In the genomic region with DNA sequence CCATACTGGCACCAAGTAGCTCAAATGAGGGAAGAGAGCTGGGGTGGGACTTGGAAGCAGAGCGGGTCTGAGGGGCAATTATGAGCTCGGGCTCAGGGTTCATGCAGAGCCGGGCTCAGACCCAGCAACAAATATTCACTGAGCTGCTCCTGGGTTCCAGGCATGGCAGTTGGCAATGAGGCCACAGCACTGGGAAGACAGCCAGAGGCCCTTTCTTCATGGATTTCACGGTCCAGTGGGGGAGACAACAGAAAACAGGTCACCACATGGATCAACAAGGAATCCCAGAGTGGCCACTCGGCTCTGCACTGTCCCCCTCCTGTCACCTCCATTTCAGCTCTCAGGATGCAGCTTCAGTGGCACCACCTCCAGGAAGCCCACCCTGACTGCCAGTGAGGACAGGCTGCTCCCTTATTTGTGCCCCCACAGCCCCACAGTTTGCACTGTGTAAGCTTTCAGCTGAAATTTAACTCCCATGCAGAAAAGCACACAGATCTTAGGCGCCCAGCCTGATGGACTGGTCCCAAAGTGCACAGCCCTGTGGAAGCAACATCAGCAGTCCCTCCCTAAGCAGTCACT, we compare ENCODE assay signal across 1 cellular context.
TF ChIP-seq lines count a peak whose summit lies in the region.

No MANE protein-coding gene starts in this region.

TF ChIP-seq in H1, 55 proteins besides CTCF, POLR2A, EP300 and RAD21 (continued from another document):
- TF ChIP-seq RNF2 (IDR thresholded peaks at IDR 0.05; ENCODE audit: borderline replicate concordance, low read depth, low read length, missing control alignments, poor library complexity, severe bottlenecking) (no peak), TEAD4 (IDR thresholded peaks at IDR 0.05; ENCODE audit: low read depth, low read length) (no peak), BCL11A (IDR thresholded peaks at IDR 0.05; ENCODE audit: low read depth in 2 of 2, low read length in 2 of 2) (no peak), SP4 (IDR thresholded peaks at IDR 0.05; ENCODE audit: low read length) (no peak), CEBPB (IDR thresholded peaks at IDR 0.05; ENCODE audit: low read depth, low read length) (no peak), POLR2AphosphoS5 (IDR thresholded peaks at IDR 0.05; ENCODE audit: low read depth, low read length) (no peak), SIRT6 (IDR thresholded peaks at IDR 0.05; ENCODE audit: low read length) (no peak), JUND (IDR thresholded peaks at IDR 0.05; ENCODE audit: low read length) (no peak), ASH2L (IDR thresholded peaks at IDR 0.05; ENCODE audit: low read length) (no peak), JUN (IDR thresholded peaks at IDR 0.05; ENCODE audit: low read depth, low read length) (no peak)
- TF ChIP-seq, protein P1, sequence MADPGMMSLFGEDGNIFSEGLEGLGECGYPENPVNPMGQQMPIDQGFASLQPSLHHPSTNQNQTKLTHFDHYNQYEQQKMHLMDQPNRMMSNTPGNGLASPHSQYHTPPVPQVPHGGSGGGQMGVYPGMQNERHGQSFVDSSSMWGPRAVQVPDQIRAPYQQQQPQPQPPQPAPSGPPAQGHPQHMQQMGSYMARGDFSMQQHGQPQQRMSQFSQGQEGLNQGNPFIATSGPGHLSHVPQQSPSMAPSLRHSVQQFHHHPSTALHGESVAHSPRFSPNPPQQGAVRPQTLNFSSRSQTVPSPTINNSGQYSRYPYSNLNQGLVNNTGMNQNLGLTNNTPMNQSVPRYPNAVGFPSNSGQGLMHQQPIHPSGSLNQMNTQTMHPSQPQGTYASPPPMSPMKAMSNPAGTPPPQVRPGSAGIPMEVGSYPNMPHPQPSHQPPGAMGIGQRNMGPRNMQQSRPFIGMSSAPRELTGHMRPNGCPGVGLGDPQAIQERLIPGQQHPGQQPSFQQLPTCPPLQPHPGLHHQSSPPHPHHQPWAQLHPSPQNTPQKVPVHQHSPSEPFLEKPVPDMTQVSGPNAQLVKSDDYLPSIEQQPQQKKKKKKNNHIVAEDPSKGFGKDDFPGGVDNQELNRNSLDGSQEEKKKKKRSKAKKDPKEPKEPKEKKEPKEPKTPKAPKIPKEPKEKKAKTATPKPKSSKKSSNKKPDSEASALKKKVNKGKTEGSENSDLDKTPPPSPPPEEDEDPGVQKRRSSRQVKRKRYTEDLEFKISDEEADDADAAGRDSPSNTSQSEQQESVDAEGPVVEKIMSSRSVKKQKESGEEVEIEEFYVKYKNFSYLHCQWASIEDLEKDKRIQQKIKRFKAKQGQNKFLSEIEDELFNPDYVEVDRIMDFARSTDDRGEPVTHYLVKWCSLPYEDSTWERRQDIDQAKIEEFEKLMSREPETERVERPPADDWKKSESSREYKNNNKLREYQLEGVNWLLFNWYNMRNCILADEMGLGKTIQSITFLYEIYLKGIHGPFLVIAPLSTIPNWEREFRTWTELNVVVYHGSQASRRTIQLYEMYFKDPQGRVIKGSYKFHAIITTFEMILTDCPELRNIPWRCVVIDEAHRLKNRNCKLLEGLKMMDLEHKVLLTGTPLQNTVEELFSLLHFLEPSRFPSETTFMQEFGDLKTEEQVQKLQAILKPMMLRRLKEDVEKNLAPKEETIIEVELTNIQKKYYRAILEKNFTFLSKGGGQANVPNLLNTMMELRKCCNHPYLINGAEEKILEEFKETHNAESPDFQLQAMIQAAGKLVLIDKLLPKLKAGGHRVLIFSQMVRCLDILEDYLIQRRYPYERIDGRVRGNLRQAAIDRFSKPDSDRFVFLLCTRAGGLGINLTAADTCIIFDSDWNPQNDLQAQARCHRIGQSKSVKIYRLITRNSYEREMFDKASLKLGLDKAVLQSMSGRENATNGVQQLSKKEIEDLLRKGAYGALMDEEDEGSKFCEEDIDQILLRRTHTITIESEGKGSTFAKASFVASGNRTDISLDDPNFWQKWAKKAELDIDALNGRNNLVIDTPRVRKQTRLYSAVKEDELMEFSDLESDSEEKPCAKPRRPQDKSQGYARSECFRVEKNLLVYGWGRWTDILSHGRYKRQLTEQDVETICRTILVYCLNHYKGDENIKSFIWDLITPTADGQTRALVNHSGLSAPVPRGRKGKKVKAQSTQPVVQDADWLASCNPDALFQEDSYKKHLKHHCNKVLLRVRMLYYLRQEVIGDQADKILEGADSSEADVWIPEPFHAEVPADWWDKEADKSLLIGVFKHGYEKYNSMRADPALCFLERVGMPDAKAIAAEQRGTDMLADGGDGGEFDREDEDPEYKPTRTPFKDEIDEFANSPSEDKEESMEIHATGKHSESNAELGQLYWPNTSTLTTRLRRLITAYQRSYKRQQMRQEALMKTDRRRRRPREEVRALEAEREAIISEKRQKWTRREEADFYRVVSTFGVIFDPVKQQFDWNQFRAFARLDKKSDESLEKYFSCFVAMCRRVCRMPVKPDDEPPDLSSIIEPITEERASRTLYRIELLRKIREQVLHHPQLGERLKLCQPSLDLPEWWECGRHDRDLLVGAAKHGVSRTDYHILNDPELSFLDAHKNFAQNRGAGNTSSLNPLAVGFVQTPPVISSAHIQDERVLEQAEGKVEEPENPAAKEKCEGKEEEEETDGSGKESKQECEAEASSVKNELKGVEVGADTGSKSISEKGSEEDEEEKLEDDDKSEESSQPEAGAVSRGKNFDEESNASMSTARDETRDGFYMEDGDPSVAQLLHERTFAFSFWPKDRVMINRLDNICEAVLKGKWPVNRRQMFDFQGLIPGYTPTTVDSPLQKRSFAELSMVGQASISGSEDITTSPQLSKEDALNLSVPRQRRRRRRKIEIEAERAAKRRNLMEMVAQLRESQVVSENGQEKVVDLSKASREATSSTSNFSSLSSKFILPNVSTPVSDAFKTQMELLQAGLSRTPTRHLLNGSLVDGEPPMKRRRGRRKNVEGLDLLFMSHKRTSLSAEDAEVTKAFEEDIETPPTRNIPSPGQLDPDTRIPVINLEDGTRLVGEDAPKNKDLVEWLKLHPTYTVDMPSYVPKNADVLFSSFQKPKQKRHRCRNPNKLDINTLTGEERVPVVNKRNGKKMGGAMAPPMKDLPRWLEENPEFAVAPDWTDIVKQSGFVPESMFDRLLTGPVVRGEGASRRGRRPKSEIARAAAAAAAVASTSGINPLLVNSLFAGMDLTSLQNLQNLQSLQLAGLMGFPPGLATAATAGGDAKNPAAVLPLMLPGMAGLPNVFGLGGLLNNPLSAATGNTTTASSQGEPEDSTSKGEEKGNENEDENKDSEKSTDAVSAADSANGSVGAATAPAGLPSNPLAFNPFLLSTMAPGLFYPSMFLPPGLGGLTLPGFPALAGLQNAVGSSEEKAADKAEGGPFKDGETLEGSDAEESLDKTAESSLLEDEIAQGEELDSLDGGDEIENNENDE (IDR thresholded peaks at IDR 0.05; ENCODE audit: insufficient replicate concordance, low read length): no peak
TF ChIP-seq in H1: peak in this region for 0.
